In genomic region chr3:173183022-173183421, GRCh38 we compare ENCODE assay signal across 10 cellular contexts. TPM values are rescaled to one million over a fixed set of nuclear protein-coding genes. Genes with fewer than 3 reads are reported as not detected.
"Had no signal": no experiment of that assay in that cellular context is flagged by ENCODE, and none has a peak within 500 bp of the region (broad histone marks: within the 10 kb centered on the region; RNA-seq: fewer than 3 reads in every experiment).

No MANE protein-coding gene starts in this region.

RNA-seq across cellular contexts. Expression of gene SPATA16, which starts 42.0 kb away (rescaled TPM):
- total RNA-seq: OCI-LY7, PC-3, PC-9, Peyer's patch, Right ventricle myocardium inferior, Right ventricle myocardium superior, RPMI7951, SJCRH30, SJSA1, SK-MEL-5 had no signal
